ENCODE assay signal across 8 cellular contexts in genomic region chr1:119713039-119713537, GRCh38. TPM values are rescaled to one million over a fixed set of nuclear protein-coding genes. Genes with fewer than 3 reads are reported as not detected.
A peak's percentile ranks its signal among the peaks of the same experiment; 100 is the strongest.
DNase-seq lines count a peak whose midpoint lies in the region; ATAC-seq and TF ChIP-seq lines count a peak whose summit lies in the region.

No MANE protein-coding gene starts in this region.

- H3K9me3 ChIP-seq in SJSA1 (replicated peaks), result no peaks in the 10 kb centered on the region

- H3K4me3 ChIP-seq in SJSA1, result peak overlapping the region; percentile 49

- peak overlapping the region; percentile 95 for H3K4me3 Mint-ChIP-seq in activated CD4-positive, alpha-beta T cell treated with anti-CD3 and anti-CD28 coated beads for 36 hours

- H3K27ac Mint-ChIP-seq in activated CD4-positive, alpha-beta T cell treated with anti-CD3 and anti-CD28 coated beads for 36 hours, result peak overlapping the region; percentile 96

- H3K4me1 Mint-ChIP-seq in activated CD4-positive, alpha-beta T cell treated with anti-CD3 and anti-CD28 coated beads for 36 hours, result peaks cover 30% of the 10 kb centered on the region

- peaks cover 9% of the 10 kb centered on the region for H3K27me3 Mint-ChIP-seq in activated CD4-positive, alpha-beta T cell treated with anti-CD3 and anti-CD28 coated beads for 36 hours

- ATAC-seq in activated CD4-positive, alpha-beta T cell treated with anti-CD3 and anti-CD28 coated beads for 36 hours, result no peak
- ATAC-seq in esophagus mucosa, result peak; percentile 3
- peak; percentile 14 for ATAC-seq in omental fat pad (ENCODE audit: low FRiP score)
- no peak for ATAC-seq in HG02623 (IDR thresholded peaks at IDR 0.05; ENCODE audit: unreplicated experiment)
- ATAC-seq in GM19023 (IDR thresholded peaks at IDR 0.05; ENCODE audit: unreplicated experiment), result no peak
- ATAC-seq in HG02973 (IDR thresholded peaks at IDR 0.05; ENCODE audit: unreplicated experiment), result no peak

- no peak overlapping the region for H3K27ac ChIP-seq in SJSA1

- peaks cover 8% of the 10 kb centered on the region for H3K4me1 ChIP-seq in SJSA1 (replicated peaks)

- intact Hi-C loops in activated CD4-positive, alpha-beta T cell treated with anti-CD3 and anti-CD28 coated beads for 36 hours (cut with DNase I, micrococcal nuclease), result loop anchor here (5.0 kb wide), 3 partner anchors 66 to 1786 kb away; partner anchors contain the start of genes GDAP2 (in 1 of the 2), WARS2 (in 1 of the 2), WDR3 (in 1 of the 2) and ZNF697 (in 1 of the 2)

- POLR2A ChIA-PET in activated CD4-positive, alpha-beta T cell treated with anti-CD3 and anti-CD28 coated beads for 36 hours (lab: Charles Lee), result no interaction called here

- H3K36me3 ChIP-seq in SJSA1, result no peaks in the 10 kb centered on the region

- peak; percentile 19 for DNase-seq in activated CD4-positive, alpha-beta T cell treated with anti-CD3 and anti-CD28 coated beads for 36 hours
- no peak for DNase-seq in activated CD4-positive, alpha-beta T cell treated with anti-CD3 and anti-CD28 coated beads, Interleukin-2, amount 50 U/mL, for 4 hours
- DNase-seq in SJSA1 (ENCODE audit: low read depth in 1 of 2, low spot score in 2 of 2) (no peak), omental fat pad (ENCODE audit: low spot score) (no peak)

- no peaks in the 10 kb centered on the region for H3K9me3 Mint-ChIP-seq in activated CD4-positive, alpha-beta T cell treated with anti-CD3 and anti-CD28 coated beads for 36 hours (ENCODE audit: low read depth)

- CTCF ChIA-PET in activated CD4-positive, alpha-beta T cell treated with anti-CD3 and anti-CD28 coated beads for 36 hours (lab: Charles Lee), result no interaction called here

- H3K27me3 ChIP-seq in SJSA1 (replicated peaks), result peaks cover 14% of the 10 kb centered on the region

- TF ChIP-seq CTCF in omental fat pad (IDR thresholded peaks at IDR 0.05), result no peak

- peaks cover 37% of the 10 kb centered on the region for H3K36me3 Mint-ChIP-seq in activated CD4-positive, alpha-beta T cell treated with anti-CD3 and anti-CD28 coated beads for 36 hours (ENCODE audit: low read depth)

RNA-seq across cellular contexts. Expression of gene PHGDH, which starts 1.4 kb away (rescaled TPM):
- total RNA-seq in activated CD4-positive, alpha-beta T cell treated with anti-CD3 and anti-CD28 coated beads for 36 hours, result 100 to 1,000 TPM; 198 to 259 TPM
- 34.6 and 38.2 TPM in 2 replicates for total RNA-seq in SJSA1 (2014; rRNA removed; shearing (Covaris generic))
- total RNA-seq in esophagus mucosa (108 TPM), omental fat pad (10 to 100 TPM; 21.5 to 95.4 (median 28.4) TPM)

RNA-seq across cellular contexts. Expression of gene HMGCS2, which starts 55.6 kb away (rescaled TPM):
- not detected for total RNA-seq in activated CD4-positive, alpha-beta T cell treated with anti-CD3 and anti-CD28 coated beads for 36 hours
- total RNA-seq in SJSA1 (2014; rRNA removed; shearing (Covaris generic)), result not detected in 2 replicates
- total RNA-seq in esophagus mucosa, result 0.76 TPM
- total RNA-seq in omental fat pad, result 1 to 10 TPM in 1 of 4 donors, under 1 TPM in 2, not detected in 1; 0.56 to 4.3 (median 0.96) TPM

Comparison
In these comparisons a context has a peak if more than half of its experiments do, and no peak if none do; other contexts are left out.
1. ATAC-seq: peak in esophagus mucosa (single experiment) and omental fat pad (single experiment); none in activated CD4-positive, alpha-beta T cell treated with anti-CD3 and anti-CD28 coated beads for 36 hours (single experiment), HG02623 (single experiment), GM19023 (single experiment) and HG02973 (single experiment).